In genomic region chr13:110915057-110915873, GRCh38 we compare ENCODE assay signal across 8 cellular contexts. TPM values are rescaled to one million over a fixed set of nuclear protein-coding genes. Genes with fewer than 3 reads are reported as not detected.
DNase-seq lines count a peak whose midpoint lies in the region; ATAC-seq, FAIRE-seq and TF ChIP-seq lines count a peak whose summit lies in the region.

ANKRD10 (minus strand) TSS chr13:110915069; CDS start chr13:110914934, 135 bp downstream.

- in situ Hi-C loops in gastrocnemius medialis (cut with MboI; ENCODE audit: low sequenced_read_pairs in 4 of 4) = loop anchor here in 3 of 4 donors (10.0 to 25.0 kb wide), 4 partner anchors 203 to 322 kb away; partner anchors contain the start of genes CARS2 (in 3 of the 3) and ING1 (in 2 of the 3)

- H3K27me3 ChIP-seq in body of pancreas (no peaks in the 10 kb centered on the region), gastrocnemius medialis (no peaks in the 10 kb centered on the region)

- no peaks in the 10 kb centered on the region for H3K36me3 ChIP-seq in body of pancreas (replicated peaks in 1 of 2; ENCODE audit: insufficient read depth in 1 of 2, low read depth in 2 of 2)
- no peaks in the 10 kb centered on the region for H3K36me3 ChIP-seq in gastrocnemius medialis

- peak; percentile 100 for DNase-seq in A172 (ENCODE audit: low spot score)
- DNase-seq in NCI-H2107 treated with DMSO at 0.1 percent for 48 hours (lab: John Stamatoyannopoulos, UW; ENCODE audit: unreplicated experiment) = peak; percentile 95
- peak; percentile 100 for DNase-seq in body of pancreas
- DNase-seq in iPS DF 4.7 (ENCODE audit: extremely low read depth, low spot score) = peak; percentile 96
- DNase-seq in gastrocnemius medialis = peak; percentile 97 to 99

- ATAC-seq in HG03066 (IDR thresholded peaks at IDR 0.05; ENCODE audit: low read depth, unreplicated experiment) = peak; percentile 74
- peak; percentile 85 for ATAC-seq in body of pancreas
- ATAC-seq in gastrocnemius medialis = peak; percentile 60 to 65

- TF ChIP-seq CTCF in body of pancreas (IDR thresholded peaks at IDR 0.05) = peak; percentile 84 to 99 (median 96)
- TF ChIP-seq CTCF in gastrocnemius medialis (IDR thresholded peaks at IDR 0.05 in 4 of 5, conservative IDR thresholded peaks at IDR 0.05 in 1 of 5) = peak; percentile 77 to 99 (median 93)

- H3K27ac ChIP-seq in body of pancreas (peak within 1 kb of the TSS; percentile 99 to 100 (median 99)), gastrocnemius medialis (peak within 1 kb of the TSS; percentile 96 to 100 (median 98))

- peaks cover 36% of the 10 kb centered on the region for H3K4me1 ChIP-seq in body of pancreas
- peaks cover 37 to 47% of the 10 kb centered on the region in 2 donors for H3K4me1 ChIP-seq in gastrocnemius medialis

- H3K4me3 ChIP-seq in body of pancreas (peak within 1 kb of the TSS; percentile 65 to 87), gastrocnemius medialis (peak within 1 kb of the TSS; percentile 85 to 97 (median 96))

- intact Hi-C loops in body of pancreas (cut with DNase I) (no loop called here), gastrocnemius medialis (cut with DNase I; ENCODE audit: low total_unique reads) (loop anchor here (1.0 to 10.0 kb wide), 7 partner anchors 45 to 330 kb away; partner anchors contain the start of gene ING1)

- FAIRE-seq in TTC549 (lab: Jason Lieb, UNC) = peak; percentile 13

- H3K9me3 ChIP-seq in body of pancreas (no peaks in the 10 kb centered on the region), gastrocnemius medialis (no peaks in the 10 kb centered on the region)

- peak; percentile 70 for TF ChIP-seq POLR2A in GM18526 (IDR thresholded peaks at IDR 0.05; ENCODE audit: extremely low read depth, insufficient read length)
- peak; percentile 49 to 73 (median 69) for TF ChIP-seq POLR2A in body of pancreas (IDR thresholded peaks at IDR 0.05)
- TF ChIP-seq POLR2A in gastrocnemius medialis (IDR thresholded peaks at IDR 0.05) = peak; percentile 90 to 95

- whole genome bisulfite sequencing in body of pancreas, 2 donors = 1 to 2% methylated on average over 10 to 61 of the region's 81 CpGs

RNA-seq across cellular contexts. Expression of gene ANKRD10, which starts in this region (rescaled TPM):
- total RNA-seq in A172 (2014; rRNA removed; shearing (Covaris generic)) = 446 and 575 TPM in 2 replicates
- 100 to 1,000 TPM; 117 to 124 TPM for total RNA-seq in body of pancreas
- 100 to 1,000 TPM; 145 to 381 (median 164) TPM for total RNA-seq in gastrocnemius medialis

Comparison
In these comparisons a context has a peak if more than half of its experiments do, and no peak if none do; other contexts are left out.
1. Peak in every context shown above with its lines: DNase-seq, ATAC-seq, H3K4me3 ChIP-seq and H3K27ac ChIP-seq.